ENCODE assay signal across 16 cellular contexts in the genomic region with DNA sequence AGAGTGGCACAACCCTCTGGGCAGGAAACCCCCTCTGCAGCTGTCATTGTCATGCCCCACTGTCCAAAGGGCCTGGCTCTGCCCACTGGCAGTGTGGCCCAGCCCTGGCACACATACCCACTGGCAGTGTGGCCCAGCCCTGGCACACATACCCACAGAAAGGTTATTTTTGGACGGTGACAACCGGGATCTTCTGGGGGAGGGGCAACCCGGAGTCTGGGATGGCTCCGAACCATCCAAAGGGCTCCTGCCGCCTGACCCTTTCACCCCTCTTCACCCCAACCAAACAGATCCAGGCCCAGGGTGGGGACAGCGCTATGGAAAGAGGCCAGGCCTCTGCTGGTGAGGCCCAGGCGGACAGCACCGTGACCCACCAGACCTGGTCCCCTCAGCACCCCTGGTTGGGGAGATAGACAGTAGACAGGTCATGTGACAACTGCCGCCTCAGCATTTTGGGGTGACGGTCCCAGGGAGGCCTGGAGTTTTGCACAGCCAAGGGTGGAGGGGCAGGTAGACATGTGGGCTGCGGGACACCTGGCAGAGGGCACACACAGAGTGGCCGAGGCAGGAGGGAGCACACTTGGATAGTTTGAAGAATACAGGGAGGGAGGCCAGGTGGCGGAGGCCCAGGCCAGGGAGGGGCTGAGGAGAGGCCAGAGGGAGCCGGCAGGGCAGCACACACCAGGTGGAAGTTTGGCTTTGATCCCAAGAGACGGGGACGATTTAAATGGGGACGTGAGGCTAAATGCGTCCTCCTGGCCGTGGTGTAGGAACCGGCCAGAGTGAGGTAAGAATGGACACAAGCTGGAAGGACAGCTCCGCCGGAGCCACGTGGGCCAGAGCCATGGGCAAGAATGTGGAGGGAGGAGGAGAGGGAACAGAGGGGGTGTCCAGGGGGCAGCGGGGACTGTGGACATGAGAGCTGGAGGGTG. TPM values are rescaled to one million over a fixed set of nuclear protein-coding genes. Genes with fewer than 3 reads are reported as not detected.
DNase-seq lines count a peak whose midpoint lies in the region; ATAC-seq and TF ChIP-seq lines count a peak whose summit lies in the region.
"Had no signal": no experiment of that assay in that cellular context is flagged by ENCODE, and none has a peak within 500 bp of the region (broad histone marks: within the 10 kb centered on the region; RNA-seq: fewer than 3 reads in every experiment).

No MANE protein-coding gene starts in this region.

- H3K27ac Mint-ChIP-seq in chondrocyte (ENCODE audit: unreplicated experiment) (no peak overlapping the region), neural crest cell (ENCODE audit: unreplicated experiment) (no peak overlapping the region)
- H3K27ac Mint-ChIP-seq: natural killer cell had no signal

- TF ChIP-seq CTCF in HEK293 (tag by site-specific recombination; IDR thresholded peaks at IDR 0.05) (no peak), chondrocyte (IDR thresholded peaks at IDR 0.05) (no peak), neural crest cell (conservative IDR thresholded peaks at IDR 0.05) (no peak)

- no peak for ATAC-seq in HG03342 (IDR thresholded peaks at IDR 0.05; ENCODE audit: unreplicated experiment)
- no peak for ATAC-seq in HG02970 (IDR thresholded peaks at IDR 0.05; ENCODE audit: low FRiP score, unreplicated experiment)
- ATAC-seq in HG03571 (IDR thresholded peaks at IDR 0.05; ENCODE audit: unreplicated experiment) = no peak
- ATAC-seq: body of pancreas, natural killer cell had no signal

- CTCF ChIA-PET in HEK293 (lab: Yijun Ruan, JAX) = interaction anchor here (0.6 to 1.0 kb wide), 2 partner anchors 69 to 77 kb away, joined by 3 read pairs; no protein-coding TSS in a partner anchor

- peaks cover 11% of the 10 kb centered on the region for H3K4me1 ChIP-seq in HEK293 (ENCODE audit: control insufficient read depth, insufficient read depth, low read length)

- H3K36me3 Mint-ChIP-seq in chondrocyte (ENCODE audit: low read depth) = peaks cover 2% of the 10 kb centered on the region
- H3K36me3 Mint-ChIP-seq in neural crest cell (ENCODE audit: low read depth) = no peaks in the 10 kb centered on the region
- H3K36me3 Mint-ChIP-seq: CD14-positive monocyte, natural killer cell had no signal

- POLR2A ChIA-PET in HEK293 (lab: Yijun Ruan, JAX) = no interaction called here

- H3K36me3 ChIP-seq in HEK293 (ENCODE audit: control insufficient read depth in 2 of 2, insufficient read depth in 1 of 2, low read length in 2 of 2) = peaks cover 0 to 59% of the 10 kb centered on the region in 2 experiments; a peak in 2 of 3 replicates
- H3K36me3 ChIP-seq: tibial nerve had no signal

- no peaks in the 10 kb centered on the region for H3K9me3 Mint-ChIP-seq in chondrocyte (ENCODE audit: low read depth)
- H3K9me3 Mint-ChIP-seq in neural crest cell = no peaks in the 10 kb centered on the region
- H3K9me3 Mint-ChIP-seq: natural killer cell had no signal

- H3K4me1 Mint-ChIP-seq in chondrocyte (ENCODE audit: low read depth) (peaks cover 14% of the 10 kb centered on the region), neural crest cell (peaks cover 5% of the 10 kb centered on the region)

- peak overlapping the region; percentile 49 for H3K4me3 Mint-ChIP-seq in chondrocyte (ENCODE audit: unreplicated experiment)
- peak overlapping the region; percentile 71 for H3K4me3 Mint-ChIP-seq in neural crest cell
- H3K4me3 Mint-ChIP-seq: CD14-positive monocyte had no signal

- H3K9me3 ChIP-seq in HEK293 (ENCODE audit: control insufficient read depth, insufficient read depth, low read depth, low read length) = no peaks in the 10 kb centered on the region
- H3K9me3 ChIP-seq: body of pancreas, tibial nerve had no signal

- H3K27me3 Mint-ChIP-seq in chondrocyte (ENCODE audit: low read depth) (no peaks in the 10 kb centered on the region), neural crest cell (ENCODE audit: low read depth) (no peaks in the 10 kb centered on the region)

- H3K27ac ChIP-seq in HEK293 (ENCODE audit: extremely low read depth, low read depth, low read length) = no peak overlapping the region
- H3K27ac ChIP-seq: body of pancreas, KMS-11, tibial nerve, WERI-Rb-1 had no signal

- DNase-seq in chondrocyte (ENCODE audit: low spot score) (no peak), neural crest cell (ENCODE audit: low read depth, low spot score) (no peak)
- DNase-seq: activated naive CD4-positive, alpha-beta T cell treated with Interleukin-2 at 50 U/mL for 16 hours; DND-41; natural killer cell; NCI-H1417 treated with DMSO at 0.1 percent for 48 hours; NCI-H2227 treated with DMSO at 0.1 percent for 48 hours; WERI-Rb-1 had no signal

- no peak overlapping the region for H3K4me3 ChIP-seq in HEK293 (ENCODE audit: low read depth, low read length)
- H3K4me3 ChIP-seq: body of pancreas, tibial nerve had no signal

TF ChIP-seq in HEK293, 187 proteins besides CTCF, POLR2A, EP300 and RAD21:
- TF ChIP-seq, protein P1, sequence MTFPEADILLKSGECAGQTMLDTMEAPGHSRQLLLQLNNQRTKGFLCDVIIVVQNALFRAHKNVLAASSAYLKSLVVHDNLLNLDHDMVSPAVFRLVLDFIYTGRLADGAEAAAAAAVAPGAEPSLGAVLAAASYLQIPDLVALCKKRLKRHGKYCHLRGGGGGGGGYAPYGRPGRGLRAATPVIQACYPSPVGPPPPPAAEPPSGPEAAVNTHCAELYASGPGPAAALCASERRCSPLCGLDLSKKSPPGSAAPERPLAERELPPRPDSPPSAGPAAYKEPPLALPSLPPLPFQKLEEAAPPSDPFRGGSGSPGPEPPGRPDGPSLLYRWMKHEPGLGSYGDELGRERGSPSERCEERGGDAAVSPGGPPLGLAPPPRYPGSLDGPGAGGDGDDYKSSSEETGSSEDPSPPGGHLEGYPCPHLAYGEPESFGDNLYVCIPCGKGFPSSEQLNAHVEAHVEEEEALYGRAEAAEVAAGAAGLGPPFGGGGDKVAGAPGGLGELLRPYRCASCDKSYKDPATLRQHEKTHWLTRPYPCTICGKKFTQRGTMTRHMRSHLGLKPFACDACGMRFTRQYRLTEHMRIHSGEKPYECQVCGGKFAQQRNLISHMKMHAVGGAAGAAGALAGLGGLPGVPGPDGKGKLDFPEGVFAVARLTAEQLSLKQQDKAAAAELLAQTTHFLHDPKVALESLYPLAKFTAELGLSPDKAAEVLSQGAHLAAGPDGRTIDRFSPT (tag by site-specific recombination; IDR thresholded peaks at IDR 0.05) = peak; percentile 64
- TF ChIP-seq KLF9 (tag by site-specific recombination; IDR thresholded peaks at IDR 0.05; ENCODE audit: low read depth) = no peak

RNA-seq across cellular contexts. Expression of a gene that starts 2.9 kb away (rescaled TPM):
- total RNA-seq in chondrocyte (34.6 to 46.6 TPM (median 44.7 TPM) in 3 replicates), neural crest cell (45.1 and 46.5 TPM in 2 replicates)

RNA-seq across cellular contexts. Expression of a gene that starts 7.6 kb away (rescaled TPM):
- total RNA-seq in chondrocyte (29.1 to 36.8 TPM (median 35.3 TPM) in 3 replicates), neural crest cell (49.9 and 52.9 TPM in 2 replicates)

RNA-seq across cellular contexts. Expression of a gene that starts 11.6 kb away (rescaled TPM):
- total RNA-seq in chondrocyte (9.3 to 19.9 TPM (median 17.7 TPM) in 3 replicates), neural crest cell (15.9 and 16.3 TPM in 2 replicates)

RNA-seq across cellular contexts. Expression of a gene that starts 13.8 kb away (rescaled TPM):
- 31.2 to 46.3 TPM (median 32.2 TPM) in 3 replicates for total RNA-seq in chondrocyte
- 48.8 and 54.4 TPM in 2 replicates for total RNA-seq in neural crest cell

RNA-seq across cellular contexts. Expression of a gene that starts 48.8 kb away (rescaled TPM):
- total RNA-seq in chondrocyte (300 to 356 TPM (median 346 TPM) in 3 replicates), neural crest cell (128 and 130 TPM in 2 replicates)
